19 cellular contexts compared by ENCODE assay signal in genomic region chr7:77858278-77858677, GRCh38. TPM values are rescaled to one million over a fixed set of nuclear protein-coding genes. Genes with fewer than 3 reads are reported as not detected.
DNase-seq lines count a peak whose midpoint lies in the region; ATAC-seq, FAIRE-seq and TF ChIP-seq lines count a peak whose summit lies in the region.
"Had no signal": no experiment of that assay in that cellular context is flagged by ENCODE, and none has a peak within 500 bp of the region (broad histone marks: within the 10 kb centered on the region; RNA-seq: fewer than 3 reads in every experiment).

No MANE protein-coding gene starts in this region.

- peaks cover 29% of the 10 kb centered on the region for H3K4me1 Mint-ChIP-seq in activated T-cell treated with anti-CD3 and anti-CD28 coated beads, Interleukin-2, amount 50 U/mL, for 4 hours (ENCODE audit: low read depth)

- H3K4me3 ChIP-seq in A549 (no peak overlapping the region), SU-DHL-6 (ENCODE audit: insufficient read depth, low read length, poor library complexity, severe bottlenecking) (peak overlapping the region; percentile 2), SJCRH30 (no peak overlapping the region)
- H3K4me3 ChIP-seq: heart left ventricle had no signal

- TF ChIP-seq RAD21 in A549 (conservative IDR thresholded peaks at IDR 0.05 in 1 of 2, IDR thresholded peaks at IDR 0.05 in 1 of 2), result no peak

- H3K9me3 ChIP-seq in A549 (no peaks in the 10 kb centered on the region), SU-DHL-6 (ENCODE audit: insufficient read depth, low read length) (no peaks in the 10 kb centered on the region), SJCRH30 (replicated peaks) (no peaks in the 10 kb centered on the region)

- FAIRE-seq in A549 (lab: Jason Lieb, UNC), result no peak
- FAIRE-seq: HepG2, RCC 7860 had no signal

- no peak for TF ChIP-seq POLR2A in A549 (IDR thresholded peaks at IDR 0.05; ENCODE audit: low read length)

- no peak for TF ChIP-seq EP300 in A549 (IDR thresholded peaks at IDR 0.05)

- no peaks in the 10 kb centered on the region for H3K27me3 ChIP-seq in SU-DHL-6 (ENCODE audit: low read length)
- no peaks in the 10 kb centered on the region for H3K27me3 ChIP-seq in SJCRH30
- H3K27me3 ChIP-seq: heart left ventricle had no signal

- peaks cover 19% of the 10 kb centered on the region for H3K36me3 Mint-ChIP-seq in activated T-cell treated with anti-CD3 and anti-CD28 coated beads, Interleukin-2, amount 50 U/mL, for 4 hours (ENCODE audit: insufficient read depth)
- H3K36me3 Mint-ChIP-seq: natural killer cell had no signal

- H3K9ac ChIP-seq in SU-DHL-6 (ENCODE audit: low read length), result peak overlapping the region; percentile 4; the same call in 1 of the 2 replicates

- H3K4me2 ChIP-seq in A549 (peak overlapping the region; percentile 23; the same call in 2 of the 3 replicates), SU-DHL-6 (ENCODE audit: low read depth, low read length, poor library complexity, severe bottlenecking) (peak overlapping the region; percentile 61)

- CTCF ChIA-PET in A549 (lab: Yijun Ruan, JAX), result no interaction called here

- no peak overlapping the region for H2AFZ ChIP-seq in SU-DHL-6 (ENCODE audit: low read depth, low read length, severe bottlenecking)

- no peaks in the 10 kb centered on the region for H3K9me2 ChIP-seq in SU-DHL-6 (replicated peaks; ENCODE audit: insufficient read depth, low read length)

- H3K27me3 Mint-ChIP-seq in activated T-cell treated with anti-CD3 and anti-CD28 coated beads, Interleukin-2, amount 50 U/mL, for 4 hours (ENCODE audit: low read depth), result no peaks in the 10 kb centered on the region
- H3K27me3 Mint-ChIP-seq: central memory CD8-positive, alpha-beta T cell had no signal

- peaks cover 6% of the 10 kb centered on the region; the same call in 1 of the 2 replicates for H4K20me1 ChIP-seq in SU-DHL-6 (ENCODE audit: low read depth, low read length)

- H3F3A ChIP-seq in SU-DHL-6 (ENCODE audit: insufficient read depth), result peaks cover 33% of the 10 kb centered on the region

- peaks cover 99% of the 10 kb centered on the region for H3K79me2 ChIP-seq in SU-DHL-6 (ENCODE audit: insufficient read depth, low read length)

- DNase-seq in A549 (ENCODE audit: low read depth in 1 of 2, low spot score in 1 of 2) (no peak), SJCRH30 (no peak), EL (no peak), medulla oblongata (ENCODE audit: extremely low spot score) (no peak)
- DNase-seq in activated T-cell treated with anti-CD3 and anti-CD28 coated beads, Interleukin-2, amount 50 U/mL, for 4 hours, result no peak
- DNase-seq: activated CD4-positive, alpha-beta T cell treated with anti-CD3 and anti-CD28 coated beads, Interleukin-2, amount 50 U/mL, for 4 hours; activated naive CD4-positive, alpha-beta T cell treated with anti-CD3 and anti-CD28 coated beads for 36 hours; heart left ventricle; left cardiac atrium; natural killer cell; NCI-H1092; NCI-H446 treated with DMSO at 0.1 percent for 48 hours had no signal

- peaks cover 16% of the 10 kb centered on the region for H3K4me1 ChIP-seq in A549
- no peaks in the 10 kb centered on the region for H3K4me1 ChIP-seq in SJCRH30

- H3K4me3 Mint-ChIP-seq in activated T-cell treated with anti-CD3 and anti-CD28 coated beads, Interleukin-2, amount 50 U/mL, for 4 hours, result no peak overlapping the region
- H3K4me3 Mint-ChIP-seq: activated naive CD4-positive, alpha-beta T cell treated with anti-CD3 and anti-CD28 coated beads for 36 hours; central memory CD8-positive, alpha-beta T cell; natural killer cell had no signal

- 67% methylated on average over 2 of the region's 2 CpGs for WGBS in A549 (ENCODE audit: missing lambda C conversion rate)

- ATAC-seq in A549, result no peak
- peak; percentile 59 for ATAC-seq in GM18867 (IDR thresholded peaks at IDR 0.05; ENCODE audit: unreplicated experiment)
- peak; percentile 45 for ATAC-seq in HG02763 (IDR thresholded peaks at IDR 0.05; ENCODE audit: unreplicated experiment)
- no peak for ATAC-seq in activated T-cell treated with anti-CD3 and anti-CD28 coated beads, Interleukin-2, amount 50 U/mL, for 4 hours
- ATAC-seq: heart left ventricle, HepG2, left cardiac atrium, natural killer cell had no signal

- POLR2A ChIA-PET in A549 (lab: Yijun Ruan, JAX), result no interaction called here

- H3K27ac ChIP-seq in A549 (no peak overlapping the region), SU-DHL-6 (ENCODE audit: low read depth, low read length) (peak overlapping the region; percentile 52), SJCRH30 (no peak overlapping the region)
- H3K27ac ChIP-seq: epithelial cell of prostate had no signal

- H3K36me3 ChIP-seq in SU-DHL-6 (ENCODE audit: low read length), result peaks cover 10% of the 10 kb centered on the region; the same call in 1 of the 2 replicates
- peaks cover 2% of the 10 kb centered on the region for H3K36me3 ChIP-seq in SJCRH30
- H3K36me3 ChIP-seq: heart left ventricle had no signal

- TF ChIP-seq CTCF in A549 (IDR thresholded peaks at IDR 0.05), result no peak
- TF ChIP-seq CTCF in SU-DHL-6 (IDR thresholded peaks at IDR 0.05; ENCODE audit: insufficient read depth, low read length, poor library complexity, severe bottlenecking), result no peak

- no peaks in the 10 kb centered on the region for H3K9me3 Mint-ChIP-seq in activated T-cell treated with anti-CD3 and anti-CD28 coated beads, Interleukin-2, amount 50 U/mL, for 4 hours
- H3K9me3 Mint-ChIP-seq: activated naive CD4-positive, alpha-beta T cell treated with anti-CD3 and anti-CD28 coated beads for 36 hours; central memory CD8-positive, alpha-beta T cell; natural killer cell had no signal

TF ChIP-seq in A549, 52 proteins besides CTCF, POLR2A, EP300 and RAD21:
- TF ChIP-seq KDM1A (IDR thresholded peaks at IDR 0.05; ENCODE audit: low read depth), result no peak
TF ChIP-seq in A549: peak in this region for 0.

RNA-seq across cellular contexts. Expression of gene PHTF2, which starts 59.7 kb away (rescaled TPM):
- polyA plus RNA-seq in A549 (2011; rRNA removed) (35.5 and 41.6 TPM in 2 replicates), A549 (2017; fragmentation: RNase III; extraction: RNeasy Plus Mini Kit Qiagen cat#74134 plus additional on column Dnase treatment) (11.0 to 14.5 TPM (median 13.1 TPM) in 3 replicates)
- polyA plus RNA-seq in A549 (2012; cell fraction: cytosol; rRNA removed), result 7.4 and 9.1 TPM in 2 replicates
- polyA plus RNA-seq in A549 (2012; cell fraction: nucleus; rRNA removed), result 2.6 and 8.5 TPM in 2 replicates
- polyA minus RNA-seq in A549 (2011; rRNA and poly(A)+ RNA removed), result 11.9 and 16.4 TPM in 2 replicates
- 53.9 and 62.2 TPM in 2 replicates for total RNA-seq in SJCRH30 (2014; rRNA removed; shearing (Covaris generic))
- total RNA-seq in activated T-cell treated with anti-CD3 and anti-CD28 coated beads, Interleukin-2, amount 50 U/mL, for 4 hours, result 10 to 100 TPM; 22.3 to 27.1 (median 24.8) TPM

Comparison
In these comparisons a context has a peak if more than half of its experiments do, and no peak if none do; other contexts are left out.
1. ATAC-seq: peak in GM18867 (single experiment) and HG02763 (single experiment); none in A549 (0 of 2) and activated T-cell treated with anti-CD3 and anti-CD28 coated beads, Interleukin-2, amount 50 U/mL, for 4 hours (0 of 2).